Comparison of ENCODE assay signal across 16 cellular contexts in the genomic region with DNA sequence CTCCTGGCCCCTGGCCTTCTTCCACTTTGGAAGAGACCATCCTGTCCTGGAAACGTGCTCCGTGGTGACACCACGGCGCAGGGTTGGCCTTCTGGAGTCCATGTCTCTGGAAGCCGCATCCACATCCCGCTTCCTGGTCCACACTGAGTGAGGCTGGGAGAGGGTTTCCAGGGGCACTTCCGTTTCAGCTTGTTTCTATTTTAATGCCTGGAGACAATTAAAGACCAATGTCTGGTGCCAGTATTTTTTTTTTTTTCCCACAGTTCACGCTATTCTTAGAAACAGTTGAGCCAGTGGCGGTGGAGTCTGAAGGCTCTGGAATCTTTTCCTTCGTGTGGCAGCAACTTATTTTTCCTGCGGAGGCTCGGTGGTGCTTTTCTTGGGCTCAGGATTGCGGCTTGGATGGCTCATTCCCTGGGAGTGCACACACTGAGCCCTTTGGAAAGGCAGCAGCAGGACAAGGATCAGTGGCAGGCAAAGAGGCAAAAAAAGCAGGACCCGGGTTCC.
DNase-seq lines count a peak whose midpoint lies in the region; ATAC-seq, FAIRE-seq and TF ChIP-seq lines count a peak whose summit lies in the region.
"Had no signal": no experiment of that assay in that cellular context is flagged by ENCODE, and none has a peak within 500 bp of the region (broad histone marks: within the 10 kb centered on the region; RNA-seq: fewer than 3 reads in every experiment).

No MANE protein-coding gene starts in this region.

- H3K27ac ChIP-seq in lung (ENCODE audit: low read depth in 1 of 2, low read length in 1 of 2), result peak overlapping the region; percentile 72 to 86
- peak overlapping the region in 6 of 8 donors; percentile 7 to 50 (median 28) for H3K27ac ChIP-seq in spleen
- H3K27ac ChIP-seq: brain microvascular endothelial cell, suprapubic skin had no signal

- H3K4me3 ChIP-seq in lung (no peak overlapping the region), spleen (no peak overlapping the region)
- H3K4me3 ChIP-seq: GM12878, suprapubic skin had no signal

- no peak for ATAC-seq in lung (ENCODE audit: insufficient read depth, low FRiP score)
- ATAC-seq: effector memory CD8-positive, alpha-beta T cell; GM12878 had no signal

- TF ChIP-seq CTCF in lung (IDR thresholded peaks at IDR 0.05; ENCODE audit: control extremely low read depth, extremely low read depth) (no peak), spleen (IDR thresholded peaks at IDR 0.05 in 8 of 11, conservative IDR thresholded peaks at IDR 0.05 in 3 of 11) (no peak)

- no peak for TF ChIP-seq POLR2A in spleen (IDR thresholded peaks at IDR 0.05)

- intact Hi-C loops in spleen (cut with DNase I; ENCODE audit: low total_unique reads), result no loop called here

- FAIRE-seq in GM19239 (lab: Jason Lieb, UNC), result no peak
- FAIRE-seq: GM12878 had no signal

- peak; percentile 3 for DNase-seq in GM04504 (ENCODE audit: low read depth)
- DNase-seq in fibroblast of peridontal ligament (ENCODE audit: extremely low read depth), result peak; percentile 82
- no peak for DNase-seq in lung (ENCODE audit: low spot score)
- DNase-seq in spleen, result no peak
- no peak for DNase-seq in stimulated activated CD4-positive, alpha-beta T cell treated with anti-CD3 and anti-CD28 coated beads, Interleukin-2, amount 100 ng/mL, for 24 hours
- DNase-seq in GM19239 (ENCODE audit: insufficient read length, low spot score), result no peak
- no peak for DNase-seq in SHP77 (lab: John Stamatoyannopoulos, UW)
- DNase-seq in CD1c-positive myeloid dendritic cell (ENCODE audit: extremely low spot score), result no peak
- DNase-seq: activated effector memory CD4-positive, alpha-beta T cell treated with anti-CD3 and anti-CD28 coated beads, Interleukin-2, amount 50 U/mL, for 16 hours; AML-193; brain microvascular endothelial cell; effector memory CD8-positive, alpha-beta T cell; NCI-H1048; NCI-H2227 treated with DMSO at 0.1 percent for 48 hours had no signal

- WGBS in lung, 2 donors, result 62 to 77% methylated on average over 14 of the region's 14 CpGs
- WGBS in spleen, 5 donors, result 52 to 76% (median 68%) methylated on average over 14 of the region's 14 CpGs

- H3K27me3 ChIP-seq in lung (ENCODE audit: control insufficient read depth, insufficient read depth) (no peaks in the 10 kb centered on the region), spleen (replicated peaks in 1 of 7) (no peaks in the 10 kb centered on the region)
- H3K27me3 ChIP-seq: brain microvascular endothelial cell, suprapubic skin had no signal

- H3K9me3 ChIP-seq in lung (ENCODE audit: control insufficient read depth in 2 of 2, insufficient read depth in 1 of 2, low read length in 1 of 2) (peaks cover 0 to 4% of the 10 kb centered on the region in 2 donors), spleen (no peaks in the 10 kb centered on the region)
- H3K9me3 ChIP-seq: suprapubic skin had no signal

- H3K4me1 ChIP-seq in lung (ENCODE audit: control insufficient read depth in 2 of 2, insufficient read depth in 2 of 2, low read length in 2 of 2) (peaks cover 1 to 7% of the 10 kb centered on the region in 2 donors), spleen (peaks cover 0 to 18% (median 7%) of the 10 kb centered on the region in 6 donors)

- H3K36me3 ChIP-seq in lung (ENCODE audit: control insufficient read depth in 2 of 2, insufficient read depth in 2 of 2, low read length in 2 of 2) (no peaks in the 10 kb centered on the region), spleen (no peaks in the 10 kb centered on the region)
- H3K36me3 ChIP-seq: brain microvascular endothelial cell, suprapubic skin had no signal

Comparison
In these comparisons a context has a peak if more than half of its experiments do, and no peak if none do; other contexts are left out.
1. DNase-seq: peak in GM04504 (single experiment) and fibroblast of peridontal ligament (single experiment); none in lung (single experiment), spleen (single experiment), stimulated activated CD4-positive, alpha-beta T cell treated with anti-CD3 and anti-CD28 coated beads, Interleukin-2, amount 100 ng/mL, for 24 hours (0 of 2), GM19239 (single experiment), SHP77 (0 of 2) and CD1c-positive myeloid dendritic cell (single experiment).